Comparison of ENCODE assay signal across 8 cellular contexts in genomic region chr5:172764861-172765765, GRCh38. TPM values are rescaled to one million over a fixed set of nuclear protein-coding genes. Genes with fewer than 3 reads are reported as not detected.
DNase-seq lines count a peak whose midpoint lies in the region; FAIRE-seq and TF ChIP-seq lines count a peak whose summit lies in the region.

No MANE protein-coding gene starts in this region.

- H3F3A ChIP-seq in MM.1S (ENCODE audit: insufficient read depth, low read length), result peaks cover 28% of the 10 kb centered on the region

- H3K27ac ChIP-seq in MM.1S (ENCODE audit: low read length), result peak overlapping the region; percentile 92
- H3K27ac ChIP-seq in stomach, result peak overlapping the region; percentile 92 to 100 (median 98)

- FAIRE-seq in G401.6 (lab: Jason Lieb, UNC), result peak; percentile 98

- H3K36me3 Mint-ChIP-seq in neural crest cell (ENCODE audit: low read depth), result peaks cover 3% of the 10 kb centered on the region

- no peak for TF ChIP-seq POLR2A in stomach (IDR thresholded peaks at IDR 0.05)

- peak overlapping the region; percentile 63 for H3K4me3 ChIP-seq in MM.1S (ENCODE audit: low read length)
- peak overlapping the region; percentile 40 to 50 for H3K4me3 ChIP-seq in foreskin fibroblast (ENCODE audit: low read depth in 1 of 2, low read length in 2 of 2)
- H3K4me3 ChIP-seq in stomach, result peak overlapping the region; percentile 27 to 83 (median 56)

- H3K9ac ChIP-seq in MM.1S (ENCODE audit: low read length), result peak overlapping the region; percentile 88

- no peaks in the 10 kb centered on the region for H4K20me1 ChIP-seq in MM.1S (ENCODE audit: insufficient read depth, low read length)

- peaks cover 57% of the 10 kb centered on the region for H3K4me1 Mint-ChIP-seq in neural crest cell

- peaks cover 5% of the 10 kb centered on the region for H3K9me3 Mint-ChIP-seq in neural crest cell

- H3K79me2 ChIP-seq in MM.1S (ENCODE audit: low read length), result peaks cover 13% of the 10 kb centered on the region

- H3K9me2 ChIP-seq in MM.1S (replicated peaks; ENCODE audit: insufficient read depth, low read length), result no peaks in the 10 kb centered on the region

- DNase-seq in HCEC 1CT (peak; percentile 99), MM.1S (peak; percentile 99), SHP77 treated with DMSO at 0.1 percent for 48 hours (lab: John Stamatoyannopoulos, UW) (peak; percentile 85), activated gamma-delta T cell treated with Interleukin-2 at 50 U/mL for 16 hours (peak; percentile 94), foreskin fibroblast (peak; percentile 99), neural crest cell (ENCODE audit: low read depth, low spot score) (peak; percentile 75), stomach (peak; percentile 96)

- H2AFZ ChIP-seq in MM.1S (ENCODE audit: low read length), result peak overlapping the region; percentile 16; the same call in 1 of the 2 replicates

- peak overlapping the region; percentile 88 for H3K4me3 Mint-ChIP-seq in neural crest cell

- WGBS in stomach, 5 donors, result 5 to 7% (median 7%) methylated on average over 22 to 24 of the region's 24 CpGs

- peaks cover 5% of the 10 kb centered on the region for H3K27me3 Mint-ChIP-seq in neural crest cell (ENCODE audit: low read depth)

- TF ChIP-seq CTCF in MM.1S (IDR thresholded peaks at IDR 0.05; ENCODE audit: low read length) (no peak), foreskin fibroblast (IDR thresholded peaks at IDR 0.05; ENCODE audit: low read depth, low read length) (no peak), neural crest cell (conservative IDR thresholded peaks at IDR 0.05) (no peak), stomach (IDR thresholded peaks at IDR 0.05) (peak in 2 of 7 experiments; percentile 10 to 19)

- intact Hi-C loops in stomach (cut with DNase I; ENCODE audit: low total_unique reads), result loop anchor here (10.0 kb wide), 1 partner anchor 50 kb away; no protein-coding TSS in a partner anchor

- peaks cover 26% of the 10 kb centered on the region for H3K4me1 ChIP-seq in MM.1S (ENCODE audit: low read length)
- peaks cover 22 to 56% (median 43%) of the 10 kb centered on the region in 4 donors for H3K4me1 ChIP-seq in stomach

- TF ChIP-seq EP300 in stomach (IDR thresholded peaks at IDR 0.05), result peak; percentile 61

- H3K9me3 ChIP-seq in MM.1S (replicated peaks; ENCODE audit: insufficient read depth, low read length) (no peaks in the 10 kb centered on the region), stomach (peaks cover 0 to 5% (median 0%) of the 10 kb centered on the region in 4 donors)

- H3K36me3 ChIP-seq in MM.1S (replicated peaks; ENCODE audit: insufficient read depth, low read length) (no peaks in the 10 kb centered on the region), stomach (peaks cover 25 to 28% (median 27%) of the 10 kb centered on the region in 4 donors)

- H3K27me3 ChIP-seq in MM.1S (replicated peaks; ENCODE audit: insufficient read depth, low read length) (no peaks in the 10 kb centered on the region), stomach (no peaks in the 10 kb centered on the region)

- H3K27ac Mint-ChIP-seq in neural crest cell (ENCODE audit: unreplicated experiment), result peak overlapping the region; percentile 99

- peak overlapping the region; percentile 61 for H3K4me2 ChIP-seq in MM.1S (ENCODE audit: low read depth, low read length)

RNA-seq across cellular contexts. Expression of gene DUSP1, which starts 5.9 kb away (rescaled TPM):
- total RNA-seq in neural crest cell, result 20.6 and 20.9 TPM in 2 replicates
- total RNA-seq in stomach, result 100 to 1,000 TPM; 167 to 690 (median 553) TPM
- polyA plus RNA-seq in stomach, result 100 to 1,000 TPM in 1 of 3 donors, 10 to 100 TPM in 2; 76.4 to 136 (median 81.9) TPM

Comparison
In these comparisons a context has a peak if more than half of its experiments do, and no peak if none do; other contexts are left out.
1. Peak in every context shown above with its lines: DNase-seq, H3K4me3 ChIP-seq and H3K27ac ChIP-seq.